Comparison of ENCODE assay signal across 1 cellular context in the genomic region with DNA sequence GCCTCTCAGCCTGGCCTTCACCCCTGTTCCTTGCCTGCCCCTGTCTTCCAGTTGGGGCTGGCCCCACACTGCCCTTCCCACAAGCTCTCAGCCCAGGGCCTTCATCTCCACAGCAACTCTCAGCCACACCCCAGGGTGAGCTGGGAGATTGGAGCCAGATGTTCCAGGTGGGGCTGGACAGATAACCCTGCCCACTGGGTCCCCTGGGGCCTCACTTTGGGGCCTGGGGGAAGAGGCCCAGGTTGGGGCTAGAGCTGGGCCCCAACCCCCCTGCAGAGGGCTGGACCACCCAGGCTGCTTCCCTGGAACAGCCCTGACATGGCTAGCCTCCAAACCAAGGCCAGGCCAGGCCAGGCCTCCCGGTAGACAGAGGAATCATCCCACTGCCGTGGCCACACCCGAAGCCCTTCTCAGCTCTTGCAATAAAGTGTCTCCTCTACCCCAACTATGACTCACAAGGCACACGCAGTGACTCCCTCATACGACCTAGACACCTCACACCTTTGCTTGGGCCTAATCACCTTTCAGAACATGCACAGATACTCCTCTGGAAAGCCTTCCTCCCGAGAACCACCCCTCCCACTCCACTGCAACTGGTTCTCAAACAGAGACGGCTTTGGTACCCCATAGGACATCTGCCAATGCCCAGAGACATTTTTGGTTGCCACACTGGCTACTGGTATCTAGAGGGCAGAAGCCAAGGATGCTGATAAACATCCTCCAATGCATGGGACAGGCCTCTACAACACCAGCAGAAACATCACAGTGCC.
A peak's percentile ranks its signal among the peaks of the same experiment; 100 is the strongest.
TF ChIP-seq lines count a peak whose summit lies in the region.

No MANE protein-coding gene starts in this region.

TF ChIP-seq in HCT116, 20 proteins besides CTCF, POLR2A, EP300 and RAD21 (continued from another document):
- TF ChIP-seq, protein P1, sequence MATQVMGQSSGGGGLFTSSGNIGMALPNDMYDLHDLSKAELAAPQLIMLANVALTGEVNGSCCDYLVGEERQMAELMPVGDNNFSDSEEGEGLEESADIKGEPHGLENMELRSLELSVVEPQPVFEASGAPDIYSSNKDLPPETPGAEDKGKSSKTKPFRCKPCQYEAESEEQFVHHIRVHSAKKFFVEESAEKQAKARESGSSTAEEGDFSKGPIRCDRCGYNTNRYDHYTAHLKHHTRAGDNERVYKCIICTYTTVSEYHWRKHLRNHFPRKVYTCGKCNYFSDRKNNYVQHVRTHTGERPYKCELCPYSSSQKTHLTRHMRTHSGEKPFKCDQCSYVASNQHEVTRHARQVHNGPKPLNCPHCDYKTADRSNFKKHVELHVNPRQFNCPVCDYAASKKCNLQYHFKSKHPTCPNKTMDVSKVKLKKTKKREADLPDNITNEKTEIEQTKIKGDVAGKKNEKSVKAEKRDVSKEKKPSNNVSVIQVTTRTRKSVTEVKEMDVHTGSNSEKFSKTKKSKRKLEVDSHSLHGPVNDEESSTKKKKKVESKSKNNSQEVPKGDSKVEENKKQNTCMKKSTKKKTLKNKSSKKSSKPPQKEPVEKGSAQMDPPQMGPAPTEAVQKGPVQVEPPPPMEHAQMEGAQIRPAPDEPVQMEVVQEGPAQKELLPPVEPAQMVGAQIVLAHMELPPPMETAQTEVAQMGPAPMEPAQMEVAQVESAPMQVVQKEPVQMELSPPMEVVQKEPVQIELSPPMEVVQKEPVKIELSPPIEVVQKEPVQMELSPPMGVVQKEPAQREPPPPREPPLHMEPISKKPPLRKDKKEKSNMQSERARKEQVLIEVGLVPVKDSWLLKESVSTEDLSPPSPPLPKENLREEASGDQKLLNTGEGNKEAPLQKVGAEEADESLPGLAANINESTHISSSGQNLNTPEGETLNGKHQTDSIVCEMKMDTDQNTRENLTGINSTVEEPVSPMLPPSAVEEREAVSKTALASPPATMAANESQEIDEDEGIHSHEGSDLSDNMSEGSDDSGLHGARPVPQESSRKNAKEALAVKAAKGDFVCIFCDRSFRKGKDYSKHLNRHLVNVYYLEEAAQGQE (IDR thresholded peaks at IDR 0.05; ENCODE audit: low read depth) = no peak
- TF ChIP-seq, protein P2, sequence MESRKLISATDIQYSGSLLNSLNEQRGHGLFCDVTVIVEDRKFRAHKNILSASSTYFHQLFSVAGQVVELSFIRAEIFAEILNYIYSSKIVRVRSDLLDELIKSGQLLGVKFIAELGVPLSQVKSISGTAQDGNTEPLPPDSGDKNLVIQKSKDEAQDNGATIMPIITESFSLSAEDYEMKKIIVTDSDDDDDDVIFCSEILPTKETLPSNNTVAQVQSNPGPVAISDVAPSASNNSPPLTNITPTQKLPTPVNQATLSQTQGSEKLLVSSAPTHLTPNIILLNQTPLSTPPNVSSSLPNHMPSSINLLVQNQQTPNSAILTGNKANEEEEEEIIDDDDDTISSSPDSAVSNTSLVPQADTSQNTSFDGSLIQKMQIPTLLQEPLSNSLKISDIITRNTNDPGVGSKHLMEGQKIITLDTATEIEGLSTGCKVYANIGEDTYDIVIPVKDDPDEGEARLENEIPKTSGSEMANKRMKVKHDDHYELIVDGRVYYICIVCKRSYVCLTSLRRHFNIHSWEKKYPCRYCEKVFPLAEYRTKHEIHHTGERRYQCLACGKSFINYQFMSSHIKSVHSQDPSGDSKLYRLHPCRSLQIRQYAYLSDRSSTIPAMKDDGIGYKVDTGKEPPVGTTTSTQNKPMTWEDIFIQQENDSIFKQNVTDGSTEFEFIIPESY (IDR thresholded peaks at IDR 0.05; ENCODE audit: extremely low read depth, insufficient replicate concordance, low read length) = peak; percentile 37
- TF ChIP-seq, protein P3, sequence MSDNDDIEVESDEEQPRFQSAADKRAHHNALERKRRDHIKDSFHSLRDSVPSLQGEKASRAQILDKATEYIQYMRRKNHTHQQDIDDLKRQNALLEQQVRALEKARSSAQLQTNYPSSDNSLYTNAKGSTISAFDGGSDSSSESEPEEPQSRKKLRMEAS (IDR thresholded peaks at IDR 0.05) = no peak
- TF ChIP-seq ZNF274 (IDR thresholded peaks at IDR 0.05; ENCODE audit: low read depth, low read length) (no peak), TCF7L2 (IDR thresholded peaks at IDR 0.05; ENCODE audit: borderline replicate concordance, extremely low read depth, insufficient read depth, insufficient read length) (peak; percentile 39), ZFX (IDR thresholded peaks at IDR 0.05) (peak; percentile 68), FOSL1 (IDR thresholded peaks at IDR 0.05; ENCODE audit: low read depth) (no peak), POLR2AphosphoS5 (IDR thresholded peaks at IDR 0.05; ENCODE audit: low read depth, low read length) (peak; percentile 64), SRF (IDR thresholded peaks at IDR 0.05; ENCODE audit: low read depth) (no peak), ELF1 (IDR thresholded peaks at IDR 0.05; ENCODE audit: borderline replicate concordance, low read depth) (no peak), YY1 (IDR thresholded peaks at IDR 0.05; ENCODE audit: extremely low read depth, insufficient replicate concordance, low read depth, low read length) (no peak), EZH2phosphoT487 (IDR thresholded peaks at IDR 0.05; ENCODE audit: borderline replicate concordance) (no peak), CBX3 (IDR thresholded peaks at IDR 0.05; ENCODE audit: low read depth) (no peak)
- TF ChIP-seq, protein P4, sequence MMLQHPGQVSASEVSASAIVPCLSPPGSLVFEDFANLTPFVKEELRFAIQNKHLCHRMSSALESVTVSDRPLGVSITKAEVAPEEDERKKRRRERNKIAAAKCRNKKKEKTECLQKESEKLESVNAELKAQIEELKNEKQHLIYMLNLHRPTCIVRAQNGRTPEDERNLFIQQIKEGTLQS (IDR thresholded peaks at IDR 0.05) = no peak
